8 cellular contexts compared by ENCODE assay signal in genomic region chr5:73447234-73448071, GRCh38. TPM values are rescaled to one million over a fixed set of nuclear protein-coding genes. Genes with fewer than 3 reads are reported as not detected.
A peak's percentile ranks its signal among the peaks of the same experiment; 100 is the strongest.
DNase-seq lines count a peak whose midpoint lies in the region; ATAC-seq and TF ChIP-seq lines count a peak whose summit lies in the region.

No MANE protein-coding gene starts in this region.

- intact Hi-C loops in psoas muscle (cut with DNase I), result no loop called here

- H3K9me3 Mint-ChIP-seq in activated T-cell treated with anti-CD3 and anti-CD28 coated beads, Interleukin-2, amount 50 U/mL, for 4 hours, result peaks cover 7% of the 10 kb centered on the region

- peaks cover 10% of the 10 kb centered on the region for H3K4me1 ChIP-seq in psoas muscle

- no peaks in the 10 kb centered on the region for H3K36me3 Mint-ChIP-seq in activated T-cell treated with anti-CD3 and anti-CD28 coated beads, Interleukin-2, amount 50 U/mL, for 4 hours (ENCODE audit: insufficient read depth)

- in situ Hi-C loops in ACHN (cut with HindIII; ENCODE audit: low pct_ligation_motif_present, low pct_unique_long_range_greater_than_20kb, low sequenced_read_pairs), result no loop called here

- H3K4me1 Mint-ChIP-seq in activated T-cell treated with anti-CD3 and anti-CD28 coated beads, Interleukin-2, amount 50 U/mL, for 4 hours (ENCODE audit: low read depth), result peaks cover 25% of the 10 kb centered on the region

- DNase-seq in ACHN, result peak; percentile 47
- DNase-seq in NCI-H1105 treated with DMSO at 0.1 percent for 48 hours (lab: John Stamatoyannopoulos, UW), result peak; percentile 33
- peak; percentile 26 for DNase-seq in activated T-cell treated with anti-CD3 and anti-CD28 coated beads, Interleukin-2, amount 50 U/mL, for 4 hours
- peak; percentile 62 for DNase-seq in fibroblast of villous mesenchyme (ENCODE audit: low read depth)
- DNase-seq in psoas muscle, result peak; percentile 31 to 60
- DNase-seq in NCI-H2196 treated with DMSO at 0.1 percent for 48 hours (lab: John Stamatoyannopoulos, UW; ENCODE audit: unreplicated experiment), result no peak
- no peak for DNase-seq in amygdala (lab: John Stamatoyannopoulos, UW)

- peaks cover 10 to 93% (median 48%) of the 10 kb centered on the region in 3 donors for H3K27me3 ChIP-seq in psoas muscle (ENCODE audit: insufficient read depth in 3 of 3, low read length in 2 of 3)

- H3K4me3 ChIP-seq in fibroblast of villous mesenchyme (ENCODE audit: low read depth, low read length) (peak overlapping the region; percentile 55), psoas muscle (peak overlapping the region; percentile 65)

- peak; percentile 39 for ATAC-seq in GM18498 (IDR thresholded peaks at IDR 0.05; ENCODE audit: unreplicated experiment)
- peak; percentile 53 to 56 for ATAC-seq in activated T-cell treated with anti-CD3 and anti-CD28 coated beads, Interleukin-2, amount 50 U/mL, for 4 hours
- ATAC-seq in psoas muscle, result no peak

- peak overlapping the region; percentile 81 for H3K4me3 Mint-ChIP-seq in activated T-cell treated with anti-CD3 and anti-CD28 coated beads, Interleukin-2, amount 50 U/mL, for 4 hours

- no peak overlapping the region for H3K27ac ChIP-seq in psoas muscle

- H3K36me3 ChIP-seq in psoas muscle (ENCODE audit: insufficient read depth in 1 of 2, low read depth in 1 of 2), result no peaks in the 10 kb centered on the region

- 0 to 1% (median 0%) methylated on average over 18 to 127 of the region's 127 CpGs for WGBS in psoas muscle, 3 donors

- H3K27me3 Mint-ChIP-seq in activated T-cell treated with anti-CD3 and anti-CD28 coated beads, Interleukin-2, amount 50 U/mL, for 4 hours (ENCODE audit: low read depth), result peaks cover 80% of the 10 kb centered on the region

- TF ChIP-seq CTCF in fibroblast of villous mesenchyme (IDR thresholded peaks at IDR 0.05; ENCODE audit: insufficient read depth, low read depth, low read length), result no peak
- TF ChIP-seq CTCF in psoas muscle (IDR thresholded peaks at IDR 0.05), result no peak

- no peaks in the 10 kb centered on the region for H3K9me3 ChIP-seq in psoas muscle

RNA-seq across cellular contexts. Expression of gene FOXD1, which starts 1.1 kb away (rescaled TPM):
- total RNA-seq in activated T-cell treated with anti-CD3 and anti-CD28 coated beads, Interleukin-2, amount 50 U/mL, for 4 hours, result under 1 TPM in 1 of 3 donors, not detected in 2; 0.13 TPM
- total RNA-seq in fibroblast of villous mesenchyme (2.2 and 6.1 TPM in 2 replicates), psoas muscle (under 1 TPM in 3 of 4 donors, not detected in 1; 0.36 to 0.94 (median 0.71) TPM)
- under 1 TPM; 0.15 to 0.29 (median 0.17) TPM for polyA plus RNA-seq in psoas muscle

RNA-seq across cellular contexts. Expression of gene BTF3, which starts 50.8 kb away (rescaled TPM):
- total RNA-seq in activated T-cell treated with anti-CD3 and anti-CD28 coated beads, Interleukin-2, amount 50 U/mL, for 4 hours, result 1,000 to 10,000 TPM in 2 of 3 donors, 100 to 1,000 TPM in 1; 967 to 1,090 (median 1,019) TPM
- total RNA-seq in fibroblast of villous mesenchyme, result 216 and 232 TPM in 2 replicates
- total RNA-seq in psoas muscle, result 100 to 1,000 TPM; 451 to 591 (median 525) TPM
- 1,000 to 10,000 TPM in 1 of 3 donors, 100 to 1,000 TPM in 2; 664 to 1,021 (median 727) TPM for polyA plus RNA-seq in psoas muscle

Comparison
In these comparisons a context has a peak if more than half of its experiments do, and no peak if none do; other contexts are left out.
1. DNase-seq: peak in ACHN (single experiment), NCI-H1105 treated with DMSO at 0.1 percent for 48 hours (single experiment), activated T-cell treated with anti-CD3 and anti-CD28 coated beads, Interleukin-2, amount 50 U/mL, for 4 hours (single experiment), fibroblast of villous mesenchyme (single experiment) and psoas muscle (2 of 2); none in NCI-H2196 treated with DMSO at 0.1 percent for 48 hours (single experiment) and amygdala (0 of 56).
2. ATAC-seq: peak in GM18498 (single experiment) and activated T-cell treated with anti-CD3 and anti-CD28 coated beads, Interleukin-2, amount 50 U/mL, for 4 hours (2 of 2); none in psoas muscle (0 of 4).